20 cellular contexts compared by ENCODE assay signal in genomic region chr2:176967911-176968451, GRCh38.
A peak's percentile ranks its signal among the peaks of the same experiment; 100 is the strongest.
DNase-seq lines count a peak whose midpoint lies in the region; ATAC-seq, FAIRE-seq and TF ChIP-seq lines count a peak whose summit lies in the region.
"Had no signal": no experiment of that assay in that cellular context is flagged by ENCODE, and none has a peak within 500 bp of the region (broad histone marks: within the 10 kb centered on the region; RNA-seq: fewer than 3 reads in every experiment).

No MANE protein-coding gene starts in this region.

- RAD21 ChIA-PET in GM12878 (lab: Charles Lee; ENCODE audit: unreplicated experiment) = interaction anchor here (0.6 to 1.6 kb wide), 8 partner anchors 9 to 180 kb away, joined by 3 to 7 read pairs (median 3); no protein-coding TSS in a partner anchor

- no peak for TF ChIP-seq EP300 in GM12878 (IDR thresholded peaks at IDR 0.05; ENCODE audit: borderline replicate concordance in 1 of 2, control insufficient read depth in 1 of 2, low read depth in 2 of 2, low read length in 2 of 2)

- CTCF ChIA-PET in GM10248 (lab: Yijun Ruan, JAX) (interaction anchor here (1.1 to 1.9 kb wide), 2 partner anchors 9 to 27 kb away, joined by 3 to 5 read pairs; no protein-coding TSS in a partner anchor), GM12878 (lab: Yijun Ruan, JAX) (interaction anchor here (0.8 to 1.5 kb wide), 5 partner anchors 10 to 316 kb away, joined by 3 to 5 read pairs (median 3); no protein-coding TSS in a partner anchor)
- CTCF ChIA-PET in activated CD4-positive, alpha-beta T cell treated with anti-CD3 and anti-CD28 coated beads for 36 hours (lab: Charles Lee) = interaction anchor here (0.6 to 0.7 kb wide), 3 partner anchors 9 to 1184 kb away, joined by 3 read pairs; no protein-coding TSS in a partner anchor

- H3K9me3 ChIP-seq in GM12878 (replicated peaks; ENCODE audit: control insufficient read depth, insufficient read depth, low read length) = no peaks in the 10 kb centered on the region
- H3K9me3 ChIP-seq: Peyer's patch, SK-N-SH had no signal

- peak; percentile 27 for FAIRE-seq in GM12878 (lab: Jason Lieb, UNC)
- FAIRE-seq: A204.1, H54 had no signal

- H3K36me3 ChIP-seq in GM12878 (ENCODE audit: control insufficient read depth in 2 of 2, insufficient read depth in 2 of 2, low read length in 1 of 2) = no peaks in the 10 kb centered on the region
- H3K36me3 ChIP-seq: Peyer's patch had no signal

- POLR2A ChIA-PET in GM10248 (lab: Yijun Ruan, JAX) (no interaction called here), GM12878 (lab: Charles Lee) (interaction anchor here (0.6 to 1.4 kb wide), 3 partner anchors 8 to 82 kb away, joined by 3 to 5 read pairs (median 4); no protein-coding TSS in a partner anchor)
- POLR2A ChIA-PET in activated CD4-positive, alpha-beta T cell treated with anti-CD3 and anti-CD28 coated beads for 36 hours (lab: Charles Lee) = no interaction called here

- ATAC-seq in GM18868 (IDR thresholded peaks at IDR 0.05; ENCODE audit: unreplicated experiment) = peak; percentile 73
- peak; percentile 70 for ATAC-seq in HG03159 (IDR thresholded peaks at IDR 0.05; ENCODE audit: unreplicated experiment)
- peak; percentile 87 for ATAC-seq in GM12878
- ATAC-seq in natural killer cell = no peak
- no peak for ATAC-seq in activated CD4-positive, alpha-beta T cell treated with anti-CD3 and anti-CD28 coated beads for 36 hours
- no peak for ATAC-seq in HG03378 (IDR thresholded peaks at IDR 0.05; ENCODE audit: unreplicated experiment)

- no peak overlapping the region for H3K4me3 Mint-ChIP-seq in natural killer cell
- H3K4me3 Mint-ChIP-seq in activated CD4-positive, alpha-beta T cell treated with anti-CD3 and anti-CD28 coated beads for 36 hours = no peak overlapping the region
- H3K4me3 Mint-ChIP-seq: CD4-positive, alpha-beta T cell; IgD-negative memory B cell; T-helper 1 cell treated with Interleukin-12 subunit alpha and Interleukin-12 subunit beta and Interleukin-4 antibody, amounts not matched to agents 30 μg/mL and 1 μg/mL, for 36 hours had no signal

- H3K27me3 Mint-ChIP-seq in natural killer cell (ENCODE audit: low read depth in 2 of 2) = peaks cover 23 to 49% of the 10 kb centered on the region in 2 donors
- peaks cover 5% of the 10 kb centered on the region for H3K27me3 Mint-ChIP-seq in activated CD4-positive, alpha-beta T cell treated with anti-CD3 and anti-CD28 coated beads for 36 hours

- no peaks in the 10 kb centered on the region for H3K4me1 Mint-ChIP-seq in natural killer cell
- no peaks in the 10 kb centered on the region for H3K4me1 Mint-ChIP-seq in activated CD4-positive, alpha-beta T cell treated with anti-CD3 and anti-CD28 coated beads for 36 hours

- H4K20me1 ChIP-seq in GM12878 (ENCODE audit: control insufficient read depth, insufficient read depth) = no peaks in the 10 kb centered on the region

- TF ChIP-seq RAD21 in GM12878 (IDR thresholded peaks at IDR 0.05; ENCODE audit: insufficient read depth, low read depth, low read length) = no peak

- H3K9ac ChIP-seq in GM12878 (ENCODE audit: control insufficient read depth, insufficient read depth, low read length) = no peak overlapping the region
- H3K9ac ChIP-seq: SK-N-SH had no signal

- H3K27me3 ChIP-seq in GM12878 (replicated peaks in 1 of 2; ENCODE audit: control insufficient read depth in 2 of 2, insufficient read depth in 2 of 2, low read length in 1 of 2) = no peaks in the 10 kb centered on the region
- H3K27me3 ChIP-seq: Peyer's patch had no signal

- TF ChIP-seq CTCF in GM10248 (IDR thresholded peaks at IDR 0.05; ENCODE audit: control extremely low read depth, extremely low read depth, low read depth, missing control alignments) (no peak), GM12878 (IDR thresholded peaks at IDR 0.05 in 2 of 3, conservative IDR thresholded peaks at IDR 0.05 in 1 of 3; ENCODE audit: control insufficient read depth in 2 of 3, extremely low read depth in 1 of 3, insufficient read depth in 1 of 3, low read depth in 3 of 3, low read length in 3 of 3) (no peak), natural killer cell (IDR thresholded peaks at IDR 0.05) (no peak)

- BruUV-seq in GM12878 (replicated peaks; lab: Mats Ljungman, UMichigan) = no TSS peak

- no peak overlapping the region for H2AFZ ChIP-seq in GM12878 (ENCODE audit: control insufficient read depth, low read depth, low read length)

- no peak overlapping the region for H3K27ac ChIP-seq in GM12878 (ENCODE audit: control insufficient read depth, insufficient read depth)
- H3K27ac ChIP-seq: Peyer's patch had no signal

- in situ Hi-C loops in GM12878 (cut with MboI) = no loop called here

- no peak overlapping the region for H3K4me3 ChIP-seq in GM12878
- H3K4me3 ChIP-seq: Peyer's patch had no signal

- SMC1A ChIA-PET in GM12878 (lab: Charles Lee; ENCODE audit: uncharacterized antibody, unreplicated experiment) = interaction anchor here (0.7 to 2.2 kb wide), 15 partner anchors 8 to 316 kb away, joined by 3 to 9 read pairs (median 5); no protein-coding TSS in a partner anchor

- no peak for TF ChIP-seq POLR2A in GM12878 (IDR thresholded peaks at IDR 0.05; ENCODE audit: low read depth, low read length)

- intact Hi-C loops in GM12878 (cut with micrococcal nuclease; ENCODE audit: unreplicated experiment) (no loop called here), natural killer cell (cut with micrococcal nuclease) (no loop called here)
- intact Hi-C loops in activated CD4-positive, alpha-beta T cell treated with anti-CD3 and anti-CD28 coated beads for 36 hours (cut with DNase I, micrococcal nuclease) = no loop called here

- no peaks in the 10 kb centered on the region for H3K79me2 ChIP-seq in GM12878 (ENCODE audit: control insufficient read depth, insufficient read depth, low read length)

- no peak overlapping the region for H3K4me2 ChIP-seq in GM12878 (ENCODE audit: control insufficient read depth, insufficient read depth)
- H3K4me2 ChIP-seq: SK-N-SH had no signal

- no peaks in the 10 kb centered on the region; the same call in 1 of the 2 replicates for H3K4me1 ChIP-seq in GM12878 (ENCODE audit: control insufficient read depth, insufficient read depth, low read length)
- H3K4me1 ChIP-seq: Peyer's patch had no signal

- H3K27ac Mint-ChIP-seq in natural killer cell = no peak overlapping the region
- no peak overlapping the region for H3K27ac Mint-ChIP-seq in activated CD4-positive, alpha-beta T cell treated with anti-CD3 and anti-CD28 coated beads for 36 hours
- H3K27ac Mint-ChIP-seq: CD4-positive, alpha-beta T cell; IgD-negative memory B cell; T-helper 1 cell treated with Interleukin-12 subunit alpha and Interleukin-12 subunit beta and Interleukin-4 antibody, amounts not matched to agents 30 μg/mL and 1 μg/mL, for 36 hours had no signal

- no peaks in the 10 kb centered on the region for H3K36me3 Mint-ChIP-seq in natural killer cell
- H3K36me3 Mint-ChIP-seq in activated CD4-positive, alpha-beta T cell treated with anti-CD3 and anti-CD28 coated beads for 36 hours (ENCODE audit: low read depth) = no peaks in the 10 kb centered on the region
- H3K36me3 Mint-ChIP-seq: IgD-negative memory B cell had no signal

- DNase-seq in GM10248 (ENCODE audit: extremely low spot score) (peak; percentile 14), GM12878 (ENCODE audit: low read depth, low spot score) (peak; percentile 5), middle frontal gyrus (ENCODE audit: extremely low spot score, low spot score) (no peak), natural killer cell (no peak)
- DNase-seq in activated CD4-positive, alpha-beta T cell treated with anti-CD3 and anti-CD28 coated beads for 36 hours = no peak
- DNase-seq: CD4-positive, alpha-beta T cell; DMS79; NCI-H1092; NCI-H1694 treated with DMSO at 0.1 percent for 48 hours; NCI-H748 treated with DMSO at 0.1 percent for 48 hours; Peyer's patch; Right ventricle myocardium superior; SK-N-SH had no signal

- H3K9me3 Mint-ChIP-seq in natural killer cell = no peaks in the 10 kb centered on the region
- H3K9me3 Mint-ChIP-seq in activated CD4-positive, alpha-beta T cell treated with anti-CD3 and anti-CD28 coated beads for 36 hours (ENCODE audit: low read depth) = no peaks in the 10 kb centered on the region
- H3K9me3 Mint-ChIP-seq: CD4-positive, alpha-beta T cell; IgD-negative memory B cell; T-helper 1 cell treated with Interleukin-12 subunit alpha and Interleukin-12 subunit beta and Interleukin-4 antibody, amounts not matched to agents 30 μg/mL and 1 μg/mL, for 36 hours had no signal

TF ChIP-seq in GM12878, 131 proteins besides CTCF, POLR2A, EP300 and RAD21 (continues in another document):
- TF ChIP-seq MEF2A (IDR thresholded peaks at IDR 0.05; ENCODE audit: insufficient read depth, low read depth, low read length) (no peak), MTA2 (IDR thresholded peaks at IDR 0.05; ENCODE audit: low read depth) (peak; percentile 40; the same call in 1 of the 2 replicates), CREB1 (IDR thresholded peaks at IDR 0.05; ENCODE audit: low read depth) (no peak), ATF7 (IDR thresholded peaks at IDR 0.05; ENCODE audit: low read depth) (peak; percentile 52), ASH2L (IDR thresholded peaks at IDR 0.05; ENCODE audit: borderline replicate concordance, low read depth) (no peak), CHD4 (IDR thresholded peaks at IDR 0.05) (no peak), RELB (IDR thresholded peaks at IDR 0.05; ENCODE audit: low read depth) (no peak), SPI1 (IDR thresholded peaks at IDR 0.05; ENCODE audit: borderline replicate concordance, insufficient read depth, low read depth, low read length) (peak; percentile 41; the same call in 1 of the 2 replicates), RUNX3 (IDR thresholded peaks at IDR 0.05; ENCODE audit: low read length) (no peak)

Comparison
In these comparisons a context has a peak if more than half of its experiments do, and no peak if none do; other contexts are left out.
1. DNase-seq: peak in GM10248 (single experiment) and GM12878 (single experiment); none in middle frontal gyrus (single experiment), natural killer cell (single experiment) and activated CD4-positive, alpha-beta T cell treated with anti-CD3 and anti-CD28 coated beads for 36 hours (single experiment).
2. ATAC-seq: peak in GM18868 (single experiment), HG03159 (single experiment) and GM12878 (single experiment); none in natural killer cell (0 of 3), activated CD4-positive, alpha-beta T cell treated with anti-CD3 and anti-CD28 coated beads for 36 hours (single experiment) and HG03378 (single experiment).